Comparison of ENCODE assay signal across 17 cellular contexts in the genomic region with DNA sequence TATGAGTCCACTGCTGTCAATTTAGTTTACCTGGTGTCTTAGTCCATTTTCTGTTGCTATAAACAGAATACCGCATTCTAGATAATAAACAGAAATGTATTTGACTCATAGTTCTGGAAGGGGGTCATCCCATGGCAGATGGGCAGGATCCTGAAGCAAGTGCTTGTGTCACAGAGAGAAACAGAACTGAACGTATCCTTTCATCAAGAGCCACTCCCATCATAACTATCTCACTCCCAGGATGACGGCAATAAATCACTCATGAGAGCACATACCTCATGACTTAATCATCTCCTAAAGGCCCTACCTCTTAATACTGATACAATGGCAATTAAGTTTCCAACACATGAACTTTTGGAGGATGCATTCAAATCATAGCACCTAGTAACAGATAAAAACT.
DNase-seq lines count a peak whose midpoint lies in the region; ATAC-seq and TF ChIP-seq lines count a peak whose summit lies in the region.
"Had no signal": no experiment of that assay in that cellular context is flagged by ENCODE, and none has a peak within 500 bp of the region (broad histone marks: within the 10 kb centered on the region; RNA-seq: fewer than 3 reads in every experiment).

No MANE protein-coding gene starts in this region.

- peak; percentile 96 for ATAC-seq in RWPE2 (ENCODE audit: low read depth)
- ATAC-seq: natural killer cell treated with Interleukin-12 subunit alpha and Interleukin-12 subunit beta and Interleukin-15 and Interleukin-18, amount 100 ng/mL, for 72 hours had no signal

- H3K27ac ChIP-seq in RWPE2 (ENCODE audit: poor library complexity, severe bottlenecking): peak overlapping the region; percentile 69
- H3K27ac ChIP-seq in vagina: no peak overlapping the region
- H3K27ac ChIP-seq: cardiac muscle cell, prostate gland had no signal

- H3K4me3 ChIP-seq in RWPE2 (ENCODE audit: severe bottlenecking) (no peak overlapping the region), vagina (no peak overlapping the region)
- H3K4me3 ChIP-seq: cardiac muscle cell, MG63, prostate gland had no signal

- in situ Hi-C loops in Caki2 (cut with HindIII; ENCODE audit: low pct_unique_long_range_greater_than_20kb, low sequenced_read_pairs): no loop called here

- TF ChIP-seq CTCF in RWPE2 (IDR thresholded peaks at IDR 0.05; ENCODE audit: poor library complexity, severe bottlenecking) (no peak), vagina (IDR thresholded peaks at IDR 0.05) (no peak)

- no peaks in the 10 kb centered on the region for H3K36me3 ChIP-seq in RWPE2 (ENCODE audit: low read depth)
- no peaks in the 10 kb centered on the region for H3K36me3 ChIP-seq in vagina
- H3K36me3 ChIP-seq: cardiac muscle cell, MG63, prostate gland had no signal

- TF ChIP-seq POLR2A in vagina (IDR thresholded peaks at IDR 0.05): no peak

- peak; percentile 77 for DNase-seq in Caki2 (ENCODE audit: low read depth)
- peak; percentile 86 for DNase-seq in HT1080 (ENCODE audit: low read depth)
- DNase-seq in RWPE2 (ENCODE audit: low spot score): peak; percentile 79
- DNase-seq in glomerular visceral epithelial cell (ENCODE audit: extremely low spot score): peak; percentile 52
- no peak for DNase-seq in nucleus accumbens (lab: John Stamatoyannopoulos, UW)
- no peak for DNase-seq in NCI-H345 (lab: John Stamatoyannopoulos, UW)
- DNase-seq in cardiac septum (ENCODE audit: low spot score): no peak
- DNase-seq in vagina (ENCODE audit: extremely low spot score in 2 of 2): no peak
- DNase-seq: activated CD4-positive, alpha-beta T cell treated with anti-CD3 and anti-CD28 coated beads for 4 hours; effector CD4-positive, alpha-beta T cell; MG63; NCI-H187; NK-92 treated with Interleukin-12 subunit alpha and Interleukin-12 subunit beta, amount 100 ng/mL, for 24 hours; SHP77 treated with DMSO at 0.1 percent for 48 hours had no signal

- peaks cover 14% of the 10 kb centered on the region for H3K4me1 ChIP-seq in RWPE2 (ENCODE audit: insufficient read depth, poor library complexity, severe bottlenecking)
- no peaks in the 10 kb centered on the region for H3K4me1 ChIP-seq in vagina
- H3K4me1 ChIP-seq: prostate gland had no signal

- intact Hi-C loops in cardiac septum (cut with DNase I) (no loop called here), vagina (cut with DNase I) (no loop called here)

- no peaks in the 10 kb centered on the region for H3K9me3 ChIP-seq in RWPE2 (ENCODE audit: severe bottlenecking)
- no peaks in the 10 kb centered on the region for H3K9me3 ChIP-seq in vagina
- H3K9me3 ChIP-seq: prostate gland had no signal

- H3K27me3 ChIP-seq in RWPE2 (ENCODE audit: insufficient read depth, poor library complexity, severe bottlenecking) (no peaks in the 10 kb centered on the region), vagina (no peaks in the 10 kb centered on the region)
- H3K27me3 ChIP-seq: cardiac muscle cell had no signal

Comparison
In these comparisons a context has a peak if more than half of its experiments do, and no peak if none do; other contexts are left out.
1. DNase-seq: peak in Caki2 (single experiment), HT1080 (single experiment), RWPE2 (single experiment) and glomerular visceral epithelial cell (single experiment); none in nucleus accumbens (0 of 56), NCI-H345 (single experiment), cardiac septum (single experiment) and vagina (0 of 2).